Comparison of ENCODE assay signal across 8 cellular contexts in the genomic region with DNA sequence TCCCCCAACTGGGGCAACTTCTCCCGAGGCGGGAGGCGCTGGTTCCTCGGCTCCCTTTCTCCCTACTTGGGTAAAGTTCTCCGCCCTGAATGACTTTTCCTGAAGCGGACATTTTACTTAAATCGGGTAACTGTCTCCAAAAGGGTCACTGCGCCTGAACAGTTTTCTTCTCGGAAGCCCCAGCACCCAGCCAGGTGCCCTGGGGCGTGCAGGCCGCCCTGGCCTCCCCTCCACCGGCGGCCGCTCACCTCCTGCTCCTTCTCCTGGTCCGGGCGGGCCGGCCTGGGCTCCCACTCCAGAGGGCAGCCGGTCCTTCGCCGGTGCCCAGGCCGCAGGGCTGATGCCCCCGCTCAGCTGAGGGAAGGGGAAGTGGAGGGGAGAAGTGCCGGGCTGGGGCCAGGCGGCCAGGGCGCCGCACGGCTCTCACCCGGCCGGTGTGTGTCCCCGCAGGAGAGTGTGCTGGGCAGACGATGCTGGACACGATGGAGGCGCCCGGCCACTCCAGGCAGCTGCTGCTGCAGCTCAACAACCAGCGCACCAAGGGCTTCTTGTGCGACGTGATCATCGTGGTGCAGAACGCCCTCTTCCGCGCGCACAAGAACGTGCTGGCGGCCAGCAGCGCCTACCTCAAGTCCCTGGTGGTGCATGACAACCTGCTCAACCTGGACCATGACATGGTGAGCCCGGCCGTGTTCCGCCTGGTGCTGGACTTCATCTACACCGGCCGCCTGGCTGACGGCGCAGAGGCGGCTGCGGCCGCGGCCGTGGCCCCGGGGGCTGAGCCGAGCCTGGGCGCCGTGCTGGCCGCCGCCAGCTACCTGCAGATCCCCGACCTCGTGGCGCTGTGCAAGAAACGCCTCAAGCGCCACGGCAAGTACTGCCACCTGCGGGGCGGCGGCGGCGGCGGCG. TPM values are rescaled to one million over a fixed set of nuclear protein-coding genes. Genes with fewer than 3 reads are reported as not detected.
DNase-seq lines count a peak whose midpoint lies in the region; ATAC-seq and TF ChIP-seq lines count a peak whose summit lies in the region.

No MANE protein-coding gene starts in this region.

- peaks cover 13% of the 10 kb centered on the region for H3K27me3 Mint-ChIP-seq in glutamatergic neuron (ENCODE audit: unreplicated experiment)

- in situ Hi-C loops in GM13977 (cut with MboI; ENCODE audit: low pct_unique_long_range_greater_than_20kb, low sequenced_read_pairs, unreplicated experiment) = no loop called here

- peaks cover 4% of the 10 kb centered on the region for H3K9me3 Mint-ChIP-seq in glutamatergic neuron (ENCODE audit: unreplicated experiment)

- TF ChIP-seq CTCF in GM13977 (IDR thresholded peaks at IDR 0.05; ENCODE audit: extremely low read depth, insufficient read depth, missing control alignments) (peak; percentile 38), glutamatergic neuron (IDR thresholded peaks at IDR 0.05; ENCODE audit: partially characterized antibody, unreplicated experiment) (no peak)

- peak overlapping the region; percentile 72 for H3K4me3 ChIP-seq in skeletal muscle cell (ENCODE audit: low read depth, low read length)

- DNase-seq in GM13977 (ENCODE audit: low spot score) (peak; percentile 79), glutamatergic neuron (peak; percentile 53), skeletal muscle cell (ENCODE audit: low read depth) (no peak), globus pallidus (ENCODE audit: low spot score) (no peak), NCI-H82 treated with DMSO at 0.1 percent for 48 hours (lab: John Stamatoyannopoulos, UW; ENCODE audit: unreplicated experiment) (no peak), NCI-H2196 treated with DMSO at 0.1 percent for 48 hours (lab: John Stamatoyannopoulos, UW; ENCODE audit: unreplicated experiment) (no peak)
- DNase-seq in activated CD8-positive, alpha-beta memory T cell treated with anti-CD3 and anti-CD28 coated beads, Interleukin-2, amount 50 U/mL, for 4 hours = peak; percentile 55

- no peaks in the 10 kb centered on the region for H3K36me3 Mint-ChIP-seq in glutamatergic neuron (ENCODE audit: unreplicated experiment)

- no peak overlapping the region for H3K27ac Mint-ChIP-seq in glutamatergic neuron (ENCODE audit: unreplicated experiment)

- H3K4me3 Mint-ChIP-seq in glutamatergic neuron (ENCODE audit: unreplicated experiment) = no peak overlapping the region

- H3K4me1 Mint-ChIP-seq in glutamatergic neuron (ENCODE audit: low read depth, unreplicated experiment) = peaks cover 3% of the 10 kb centered on the region

- ATAC-seq in GM18519 (IDR thresholded peaks at IDR 0.05; ENCODE audit: low FRiP score, unreplicated experiment) = no peak

RNA-seq across cellular contexts. Expression of a gene that starts 1.6 kb away (rescaled TPM):
- total RNA-seq in glutamatergic neuron (ENCODE audit: unreplicated experiment) = 2.5 TPM

RNA-seq across cellular contexts. Expression of a gene that starts 14.7 kb away (rescaled TPM):
- 16.3 TPM for total RNA-seq in glutamatergic neuron (ENCODE audit: unreplicated experiment)

RNA-seq across cellular contexts. Expression of a gene that starts 26.5 kb away (rescaled TPM):
- total RNA-seq in glutamatergic neuron (ENCODE audit: unreplicated experiment) = 36.4 TPM

RNA-seq across cellular contexts. Expression of a gene that starts 31.3 kb away (rescaled TPM):
- 50.3 TPM for total RNA-seq in glutamatergic neuron (ENCODE audit: unreplicated experiment)

Comparison
In these comparisons a context has a peak if more than half of its experiments do, and no peak if none do; other contexts are left out.
1. DNase-seq: peak in GM13977 (single experiment), activated CD8-positive, alpha-beta memory T cell treated with anti-CD3 and anti-CD28 coated beads, Interleukin-2, amount 50 U/mL, for 4 hours (single experiment) and glutamatergic neuron (single experiment); none in skeletal muscle cell (single experiment), globus pallidus (single experiment), NCI-H82 treated with DMSO at 0.1 percent for 48 hours (single experiment) and NCI-H2196 treated with DMSO at 0.1 percent for 48 hours (single experiment).